Comparison of ENCODE assay signal across 8 cellular contexts in genomic region chr7:102061981-102062390, GRCh38.
DNase-seq lines count a peak whose midpoint lies in the region; ATAC-seq lines count a peak whose summit lies in the region.

No MANE protein-coding gene starts in this region.

- H3K36me3 Mint-ChIP-seq in naive B cell, result peaks cover 0 to 5% of the 10 kb centered on the region in 2 donors

- peak; percentile 27 for DNase-seq in NOMO-1 treated with dmso at 0.1 percent for 144 hours (lab: John Stamatoyannopoulos, UW; ENCODE audit: unreplicated experiment)
- peak; percentile 65 for DNase-seq in naive B cell
- no peak for DNase-seq in globus pallidus (ENCODE audit: low spot score)
- no peak for DNase-seq in NCI-H128 (lab: John Stamatoyannopoulos, UW; ENCODE audit: unreplicated experiment)
- DNase-seq in NCI-H446 (lab: John Stamatoyannopoulos, UW), result no peak
- DNase-seq in cerebellar nuclear complex (lab: John Stamatoyannopoulos, UW), result no peak

- H3K9me3 Mint-ChIP-seq in naive B cell, result no peaks in the 10 kb centered on the region

- peak overlapping the region in 5 of 8 donors; percentile 2 to 43 (median 13) for H3K4me3 Mint-ChIP-seq in naive B cell

- ATAC-seq in GM18858 (IDR thresholded peaks at IDR 0.05; ENCODE audit: unreplicated experiment), result peak; percentile 85
- ATAC-seq in HG02610 (IDR thresholded peaks at IDR 0.05; ENCODE audit: unreplicated experiment), result peak; percentile 88
- peak; percentile 96 for ATAC-seq in naive B cell (ENCODE audit: low read depth in 2 of 2)

- H3K4me1 Mint-ChIP-seq in naive B cell, result peaks cover 23 to 34% (median 29%) of the 10 kb centered on the region in 3 donors

- peak overlapping the region; percentile 84 to 97 (median 92) for H3K27ac Mint-ChIP-seq in naive B cell

- no peaks in the 10 kb centered on the region for H3K27me3 Mint-ChIP-seq in naive B cell

Comparison
In these comparisons a context has a peak if more than half of its experiments do, and no peak if none do; other contexts are left out.
1. DNase-seq: peak in NOMO-1 treated with dmso at 0.1 percent for 144 hours (single experiment) and naive B cell (single experiment); none in globus pallidus (single experiment), NCI-H128 (single experiment), NCI-H446 (0 of 2) and cerebellar nuclear complex (0 of 2).
2. Peak in every context shown above with its lines, with median percentiles within 50 percentile points of each other: ATAC-seq.